In genomic region chr11:63802637-63803414, GRCh38 we compare ENCODE assay signal across 9 cellular contexts. TPM values are rescaled to one million over a fixed set of nuclear protein-coding genes. Genes with fewer than 3 reads are reported as not detected.
DNase-seq lines count a peak whose midpoint lies in the region; ATAC-seq, FAIRE-seq and TF ChIP-seq lines count a peak whose summit lies in the region.
"Had no signal": no experiment of that assay in that cellular context is flagged by ENCODE, and none has a peak within 500 bp of the region (broad histone marks: within the 10 kb centered on the region; RNA-seq: fewer than 3 reads in every experiment).

No MANE protein-coding gene starts in this region.

- DNase-seq in HepG2 (ENCODE audit: low spot score) (no peak), right lobe of liver (no peak), PC-9 (peak; percentile 81 to 95), fibroblast of peridontal ligament (ENCODE audit: extremely low read depth) (peak; percentile 54), vagina (ENCODE audit: extremely low spot score in 2 of 2) (no peak), AG08396 (ENCODE audit: low spot score) (no peak), epidermal melanocyte (ENCODE audit: insufficient read length, low spot score) (no peak), NCI-H446 (lab: John Stamatoyannopoulos, UW) (no peak)
- DNase-seq: RPMI8226 had no signal

- no TSS peak for BruUV-seq in HepG2 (replicated peaks; lab: Mats Ljungman, UMichigan)
- BruUV-seq in PC-9 (replicated peaks; lab: Mats Ljungman, UMichigan): no TSS peak

- H3K9me3 ChIP-seq in HepG2 (ENCODE audit: low read length) (no peaks in the 10 kb centered on the region), right lobe of liver (no peaks in the 10 kb centered on the region), PC-9 (ENCODE audit: insufficient read depth, low read depth) (no peaks in the 10 kb centered on the region), vagina (no peaks in the 10 kb centered on the region)

- peaks cover 7% of the 10 kb centered on the region for H3K4me1 ChIP-seq in HepG2 (ENCODE audit: insufficient read depth, low read length)
- H3K4me1 ChIP-seq in right lobe of liver: no peaks in the 10 kb centered on the region
- H3K4me1 ChIP-seq in PC-9 (replicated peaks; ENCODE audit: insufficient read depth): peaks cover 46% of the 10 kb centered on the region
- peaks cover 21% of the 10 kb centered on the region for H3K4me1 ChIP-seq in vagina

- TF ChIP-seq POLR2A in HepG2 (IDR thresholded peaks at IDR 0.05; ENCODE audit: insufficient read depth in 1 of 2, low read depth in 2 of 2, low read length in 2 of 2) (no peak), right lobe of liver (IDR thresholded peaks at IDR 0.05) (no peak), vagina (IDR thresholded peaks at IDR 0.05) (no peak)

- in situ Hi-C loops in HepG2 (cut with HindIII; ENCODE audit: extremely low pct_ligation_motif_present, low pct_unique_long_range_greater_than_20kb): no loop called here

- H3K27ac ChIP-seq in HepG2 (ENCODE audit: extremely low read length, insufficient read depth, low read length): no peak overlapping the region
- no peak overlapping the region for H3K27ac ChIP-seq in right lobe of liver
- H3K27ac ChIP-seq in PC-9: peak overlapping the region; percentile 89
- peak overlapping the region; percentile 50 for H3K27ac ChIP-seq in vagina

- TF ChIP-seq CTCF in HepG2 (CRISPR knock-in tag; IDR thresholded peaks at IDR 0.05) (no peak), right lobe of liver (IDR thresholded peaks at IDR 0.05) (no peak), PC-9 (conservative IDR thresholded peaks at IDR 0.05) (no peak), vagina (IDR thresholded peaks at IDR 0.05) (no peak)

- no peak overlapping the region for H3K9ac ChIP-seq in HepG2 (ENCODE audit: insufficient read depth, low read depth, low read length)

- ATAC-seq in HepG2 (no peak), right lobe of liver (no peak)

- 85% methylated on average over 10 of the region's 10 CpGs for WGBS in HepG2 (ENCODE audit: low lambda C conversion rate)
- WGBS in right lobe of liver (ENCODE audit: insufficient coverage, low coverage, low lambda C conversion rate, missing lambda C conversion rate): 91% methylated on average over 6 of the region's 10 CpGs

- H3K4me3 ChIP-seq in HepG2 (replicated peaks in 1 of 3; ENCODE audit: insufficient read depth in 1 of 3, low read depth in 2 of 3, low read length in 3 of 3) (no peak overlapping the region), right lobe of liver (no peak overlapping the region), PC-9 (peak overlapping the region; percentile 25; the same call in 1 of the 2 replicates), vagina (no peak overlapping the region)

- no peak for TF ChIP-seq RAD21 in HepG2 (CRISPR knock-in tag; IDR thresholded peaks at IDR 0.05)

- no peaks in the 10 kb centered on the region for H3K9me2 ChIP-seq in PC-9 (ENCODE audit: insufficient read depth)

- TF ChIP-seq EP300 in HepG2 (IDR thresholded peaks at IDR 0.05; ENCODE audit: low read depth in 2 of 2, low read length in 2 of 2): no peak
- no peak for TF ChIP-seq EP300 in HepG2 (CRISPR knock-in tag; IDR thresholded peaks at IDR 0.05; ENCODE audit: borderline replicate concordance)

- H3K79me2 ChIP-seq in HepG2 (ENCODE audit: insufficient read depth, low read length) (no peaks in the 10 kb centered on the region), PC-9 (ENCODE audit: low read depth) (no peaks in the 10 kb centered on the region)

- CTCF ChIA-PET in HepG2 (lab: Yijun Ruan, JAX; ENCODE audit: low intra/inter-chr PET ratio, low total read pairs): no interaction called here
- CTCF ChIA-PET in PC-9 (lab: Charles Lee): interaction anchor here (0.6 to 2.4 kb wide), 5 partner anchors 24 to 350 kb away, joined by 4 to 12 read pairs (median 8); no protein-coding TSS in a partner anchor

- H3K4me2 ChIP-seq in HepG2 (ENCODE audit: low read depth, low read length): no peak overlapping the region
- H3K4me2 ChIP-seq in PC-9: peak overlapping the region; percentile 72

- POLR2A ChIA-PET in HepG2 (lab: Yijun Ruan, JAX): interaction anchor here (0.5 to 1.2 kb wide), 2 partner anchors 35 to 114 kb away, joined by 3 read pairs; partner anchors contain the start of genes RCOR2 and ZFTA
- POLR2A ChIA-PET in PC-9 (lab: Charles Lee; ENCODE audit: unreplicated experiment): interaction anchor here (0.5 to 0.7 kb wide), 5 partner anchors 36 to 1320 kb away, joined by 3 to 22 read pairs (median 4); no protein-coding TSS in a partner anchor

- H3K27me3 ChIP-seq in HepG2 (ENCODE audit: control insufficient read depth in 1 of 2, insufficient read depth in 2 of 2, low read length in 2 of 2) (no peaks in the 10 kb centered on the region), right lobe of liver (no peaks in the 10 kb centered on the region), PC-9 (ENCODE audit: insufficient read depth, low read depth) (no peaks in the 10 kb centered on the region), vagina (no peaks in the 10 kb centered on the region)

- intact Hi-C loops in HepG2 (cut with micrococcal nuclease; ENCODE audit: unreplicated experiment) (no loop called here), right lobe of liver (cut with DNase I) (no loop called here), PC-9 (cut with micrococcal nuclease; ENCODE audit: unreplicated experiment) (loop anchor here (2.0 kb wide), 1 partner anchor 34 kb away; the partner anchor contains the start of gene ZFTA), vagina (cut with DNase I) (no loop called here)

- H2AFZ ChIP-seq in HepG2 (ENCODE audit: low read length): no peak overlapping the region
- H2AFZ ChIP-seq in PC-9: peak overlapping the region; percentile 14

- no peaks in the 10 kb centered on the region for H4K20me1 ChIP-seq in HepG2 (ENCODE audit: insufficient read depth, low read length)
- no peaks in the 10 kb centered on the region for H4K20me1 ChIP-seq in PC-9 (ENCODE audit: insufficient read depth)

- H3F3A ChIP-seq in PC-9 (ENCODE audit: insufficient read depth, low read depth): peaks cover 48% of the 10 kb centered on the region

- FAIRE-seq in HepG2 (lab: Jason Lieb, UNC): no peak

- H3K36me3 ChIP-seq in HepG2 (replicated peaks in 1 of 2; ENCODE audit: control insufficient read depth in 1 of 2, insufficient read depth in 2 of 2, low read length in 2 of 2) (no peaks in the 10 kb centered on the region), right lobe of liver (no peaks in the 10 kb centered on the region), PC-9 (ENCODE audit: low read depth) (no peaks in the 10 kb centered on the region), vagina (no peaks in the 10 kb centered on the region)

RNA-seq across cellular contexts. Expression of gene SPINDOC, which starts 10.4 kb away (rescaled TPM):
- 23.6 and 29.9 TPM in 2 replicates for total RNA-seq in HepG2 (2016; rRNA removed; fragmentation: Illumina TruSeq; extraction: Trizol)
- total RNA-seq in HepG2 (2016; cell fraction: cytosol; rRNA removed; fragmentation: Illumina TruSeq; extraction: Trizol; ENCODE audit: low read depth): 44.1 and 45.2 TPM in 2 replicates
- total RNA-seq in HepG2 (2016; cell fraction: insoluble cytoplasmic fraction; rRNA removed; fragmentation: Illumina TruSeq; extraction: Trizol): 19.6 and 30.8 TPM in 2 replicates
- 65.9 and 67.9 TPM in 2 replicates for total RNA-seq in HepG2 (2016; cell fraction: membrane; rRNA removed; fragmentation: Illumina TruSeq; extraction: Trizol)
- total RNA-seq in HepG2 (2016; cell fraction: nucleus; rRNA removed; fragmentation: Illumina TruSeq; extraction: Trizol): 18.3 and 21.0 TPM in 2 replicates
- polyA plus RNA-seq in HepG2 (2011; rRNA removed): 21.4 and 24.8 TPM in 2 replicates
- 20.8 and 31.5 TPM in 2 replicates for polyA plus RNA-seq in HepG2 (2011; cell fraction: cytosol; rRNA removed)
- 29.5 and 33.6 TPM in 2 replicates for polyA plus RNA-seq in HepG2 (2011; cell fraction: nucleus; rRNA removed)
- polyA plus RNA-seq in HepG2 (2012): 17.1 and 21.7 TPM in 2 replicates
- 69.3 and 70.4 TPM in 2 replicates for polyA plus RNA-seq in HepG2 (2016; cell fraction: cytosol; fragmentation: Illumina TruSeq; extraction: Trizol; ENCODE audit: low read depth)
- 36.8 and 41.3 TPM in 2 replicates for polyA plus RNA-seq in HepG2 (2016; cell fraction: insoluble cytoplasmic fraction; fragmentation: Illumina TruSeq; extraction: Trizol; ENCODE audit: low read depth)
- 88.9 and 91.0 TPM in 2 replicates for polyA plus RNA-seq in HepG2 (2016; cell fraction: membrane; fragmentation: Illumina TruSeq; extraction: Trizol; ENCODE audit: low read depth)
- 55.9 and 57.5 TPM in 2 replicates for polyA plus RNA-seq in HepG2 (2016; cell fraction: nucleus; fragmentation: Illumina TruSeq; extraction: Trizol; ENCODE audit: insufficient read depth, low read depth)
- polyA minus RNA-seq in HepG2 (2011; rRNA and poly(A)+ RNA removed; ENCODE audit: low replicate concordance): 17.5 and 25.8 TPM in 2 replicates
- polyA minus RNA-seq in HepG2 (2011; cell fraction: cytosol; rRNA and poly(A)+ RNA removed): 9.3 and 10.1 TPM in 2 replicates
- polyA minus RNA-seq in HepG2 (2011; cell fraction: nucleus; rRNA and poly(A)+ RNA removed): 13.3 and 14.8 TPM in 2 replicates
- total RNA-seq in right lobe of liver: 1 to 10 TPM; 2.2 to 5.0 (median 2.7) TPM
- total RNA-seq in PC-9 (2021): 46.8 and 49.7 TPM in 2 replicates
- 6.6 TPM for total RNA-seq in vagina

RNA-seq across cellular contexts. Expression of gene ZFTA, which starts 34.3 kb away (rescaled TPM):
- total RNA-seq in HepG2 (2016; rRNA removed; fragmentation: Illumina TruSeq; extraction: Trizol) (6.5 and 10.4 TPM in 2 replicates), right lobe of liver (10 to 100 TPM in 1 of 6 experiments, 1 to 10 TPM in 5; 4.8 to 10.7 (median 6.6) TPM), PC-9 (2021) (16.6 and 19.3 TPM in 2 replicates), vagina (13.0 TPM)
- total RNA-seq in HepG2 (2016; cell fraction: cytosol; rRNA removed; fragmentation: Illumina TruSeq; extraction: Trizol; ENCODE audit: low read depth): 1.1 and 1.6 TPM in 2 replicates
- 5.9 and 9.4 TPM in 2 replicates for total RNA-seq in HepG2 (2016; cell fraction: insoluble cytoplasmic fraction; rRNA removed; fragmentation: Illumina TruSeq; extraction: Trizol)
- 4.9 and 5.3 TPM in 2 replicates for total RNA-seq in HepG2 (2016; cell fraction: membrane; rRNA removed; fragmentation: Illumina TruSeq; extraction: Trizol)
- total RNA-seq in HepG2 (2016; cell fraction: nucleus; rRNA removed; fragmentation: Illumina TruSeq; extraction: Trizol): 8.8 and 11.2 TPM in 2 replicates
- polyA plus RNA-seq in HepG2 (2011; rRNA removed): 3.9 and 5.6 TPM in 2 replicates
- 2.2 and 3.2 TPM in 2 replicates for polyA plus RNA-seq in HepG2 (2011; cell fraction: cytosol; rRNA removed)
- 15.3 and 19.0 TPM in 2 replicates for polyA plus RNA-seq in HepG2 (2011; cell fraction: nucleus; rRNA removed)
- polyA plus RNA-seq in HepG2 (2012): 6.4 and 6.6 TPM in 2 replicates
- polyA plus RNA-seq in HepG2 (2016; cell fraction: cytosol; fragmentation: Illumina TruSeq; extraction: Trizol; ENCODE audit: low read depth): 0.53 and 0.94 TPM in 2 replicates
- polyA plus RNA-seq in HepG2 (2016; cell fraction: insoluble cytoplasmic fraction; fragmentation: Illumina TruSeq; extraction: Trizol; ENCODE audit: low read depth): 6.0 and 6.2 TPM in 2 replicates
- polyA plus RNA-seq in HepG2 (2016; cell fraction: membrane; fragmentation: Illumina TruSeq; extraction: Trizol; ENCODE audit: low read depth): 2.1 and 2.6 TPM in 2 replicates
- 20.0 and 22.4 TPM in 2 replicates for polyA plus RNA-seq in HepG2 (2016; cell fraction: nucleus; fragmentation: Illumina TruSeq; extraction: Trizol; ENCODE audit: insufficient read depth, low read depth)
- polyA minus RNA-seq in HepG2 (2011; rRNA and poly(A)+ RNA removed; ENCODE audit: low replicate concordance): 4.8 and 5.2 TPM in 2 replicates
- polyA minus RNA-seq in HepG2 (2011; cell fraction: cytosol; rRNA and poly(A)+ RNA removed): 4.2 and 4.4 TPM in 2 replicates
- 9.0 and 11.1 TPM in 2 replicates for polyA minus RNA-seq in HepG2 (2011; cell fraction: nucleus; rRNA and poly(A)+ RNA removed)

RNA-seq across cellular contexts. Expression of gene MARK2, which starts 36.1 kb away (rescaled TPM):
- 13.9 and 17.4 TPM in 2 replicates for total RNA-seq in HepG2 (2016; rRNA removed; fragmentation: Illumina TruSeq; extraction: Trizol)
- 2.8 and 3.2 TPM in 2 replicates for total RNA-seq in HepG2 (2016; cell fraction: cytosol; rRNA removed; fragmentation: Illumina TruSeq; extraction: Trizol; ENCODE audit: low read depth)
- 13.6 and 14.5 TPM in 2 replicates for total RNA-seq in HepG2 (2016; cell fraction: insoluble cytoplasmic fraction; rRNA removed; fragmentation: Illumina TruSeq; extraction: Trizol)
- 10.2 and 10.4 TPM in 2 replicates for total RNA-seq in HepG2 (2016; cell fraction: membrane; rRNA removed; fragmentation: Illumina TruSeq; extraction: Trizol)
- 13.5 and 15.1 TPM in 2 replicates for total RNA-seq in HepG2 (2016; cell fraction: nucleus; rRNA removed; fragmentation: Illumina TruSeq; extraction: Trizol)
- 13.5 and 14.6 TPM in 2 replicates for polyA plus RNA-seq in HepG2 (2011; rRNA removed)
- 9.1 and 10.3 TPM in 2 replicates for polyA plus RNA-seq in HepG2 (2011; cell fraction: cytosol; rRNA removed)
- 16.5 and 18.4 TPM in 2 replicates for polyA plus RNA-seq in HepG2 (2011; cell fraction: nucleus; rRNA removed)
- 11.6 and 13.0 TPM in 2 replicates for polyA plus RNA-seq in HepG2 (2012)
- polyA plus RNA-seq in HepG2 (2016; cell fraction: cytosol; fragmentation: Illumina TruSeq; extraction: Trizol; ENCODE audit: low read depth): 1.5 and 1.6 TPM in 2 replicates
- polyA plus RNA-seq in HepG2 (2016; cell fraction: insoluble cytoplasmic fraction; fragmentation: Illumina TruSeq; extraction: Trizol; ENCODE audit: low read depth): 13.0 and 19.7 TPM in 2 replicates
- 6.2 and 6.3 TPM in 2 replicates for polyA plus RNA-seq in HepG2 (2016; cell fraction: membrane; fragmentation: Illumina TruSeq; extraction: Trizol; ENCODE audit: low read depth)
- polyA plus RNA-seq in HepG2 (2016; cell fraction: nucleus; fragmentation: Illumina TruSeq; extraction: Trizol; ENCODE audit: insufficient read depth, low read depth): 21.4 and 25.0 TPM in 2 replicates
- polyA minus RNA-seq in HepG2 (2011; rRNA and poly(A)+ RNA removed; ENCODE audit: low replicate concordance): 21.4 and 36.1 TPM in 2 replicates
- 15.8 and 17.9 TPM in 2 replicates for polyA minus RNA-seq in HepG2 (2011; cell fraction: cytosol; rRNA and poly(A)+ RNA removed)
- 10.9 and 17.4 TPM in 2 replicates for polyA minus RNA-seq in HepG2 (2011; cell fraction: nucleus; rRNA and poly(A)+ RNA removed)
- 10 to 100 TPM; 10.6 to 14.8 (median 12.2) TPM for total RNA-seq in right lobe of liver
- total RNA-seq in PC-9 (2021): 53.8 and 65.0 TPM in 2 replicates
- total RNA-seq in vagina: 35.6 TPM

Comparison
In these comparisons a context has a peak if more than half of its experiments do, and no peak if none do; other contexts are left out.
1. DNase-seq: peak in PC-9 (2 of 2) and fibroblast of peridontal ligament (single experiment); none in HepG2 (single experiment), right lobe of liver (0 of 3), vagina (0 of 2), AG08396 (single experiment), epidermal melanocyte (single experiment) and NCI-H446 (0 of 2).
2. H3K27ac ChIP-seq: peak in PC-9 (single experiment) and vagina (single experiment); none in HepG2 (single experiment) and right lobe of liver (0 of 3).